ENCODE assay signal across 23 cellular contexts in the genomic region with DNA sequence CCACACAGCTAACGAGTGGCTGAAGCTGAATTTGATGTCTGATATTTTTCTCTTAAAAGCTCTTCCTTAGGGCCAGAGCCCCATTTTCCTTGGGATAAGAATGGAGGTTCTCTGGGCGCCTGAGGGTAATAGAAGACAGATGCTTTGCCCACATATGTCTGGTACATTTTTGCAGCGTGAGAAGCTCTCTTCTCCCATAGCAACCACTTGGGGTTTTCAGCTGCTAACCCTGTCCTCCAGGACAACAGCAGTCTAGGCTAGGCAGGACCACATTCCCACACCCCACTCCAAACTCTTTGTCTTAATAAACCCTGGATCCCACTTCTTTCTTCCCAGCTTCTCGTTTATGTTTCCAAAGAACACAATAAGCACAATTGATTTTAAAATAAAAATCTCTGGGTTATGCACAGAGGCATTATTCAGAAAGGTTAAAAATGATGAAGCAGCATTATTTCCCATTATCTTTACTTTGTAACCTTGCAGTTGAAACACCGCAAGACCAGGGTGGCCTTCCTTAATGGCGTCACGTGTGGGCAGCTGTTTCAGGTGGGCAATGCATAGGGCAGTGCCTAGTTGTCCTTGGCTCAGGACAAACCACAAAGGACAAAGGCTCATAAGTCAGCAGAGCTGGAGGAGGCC. TPM values are rescaled to one million over a fixed set of nuclear protein-coding genes. Genes with fewer than 3 reads are reported as not detected.
"Had no signal": no experiment of that assay in that cellular context is flagged by ENCODE, and none has a peak within 500 bp of the region (broad histone marks: within the 10 kb centered on the region; RNA-seq: fewer than 3 reads in every experiment).

No MANE protein-coding gene starts in this region.

- H3K27ac ChIP-seq: coronary artery, foreskin keratinocyte, thyroid gland, upper lobe of right lung had no signal

- H3K27me3 ChIP-seq: foreskin keratinocyte, thyroid gland, upper lobe of right lung had no signal

- H3K36me3 ChIP-seq: thyroid gland, upper lobe of right lung had no signal

- ATAC-seq: activated T-cell treated with anti-CD3 and anti-CD28 coated beads, Interleukin-2, amount 50 U/mL, for 72 hours; foreskin keratinocyte; naive thymus-derived CD8-positive, alpha-beta T cell; stimulated activated naive CD8-positive, alpha-beta T cell treated with anti-CD3 and anti-CD28 coated beads, Interleukin-15, Interleukin-2, amounts not matched to agents 100 U/mL and 50 U/mL, for 24 hours; upper lobe of right lung had no signal

- H3K4me3 ChIP-seq: coronary artery, lung, thyroid gland, upper lobe of right lung had no signal

- H3K9me3 ChIP-seq: thyroid gland, upper lobe of right lung had no signal

- H3K4me1 ChIP-seq: foreskin keratinocyte, thyroid gland, upper lobe of right lung had no signal

- DNase-seq: activated B cell treated with CpG ODN at 0.5 μM for 24 hours; activated CD4-positive, alpha-beta memory T cell treated with anti-CD3 and anti-CD28 coated beads for 36 hours; activated CD4-positive, alpha-beta T cell treated with anti-CD3 and anti-CD28 coated beads for 4 hours; activated effector memory CD4-positive, alpha-beta T cell treated with anti-CD3 and anti-CD28 coated beads, Interleukin-2, amount 50 U/mL, for 16 hours; activated naive CD4-positive, alpha-beta T cell treated with anti-CD3 and anti-CD28 coated beads, Interleukin-2, amount 10 ng/mL, durations not matched to agents 7 days and 5 days; activated T-cell treated with anti-CD3 and anti-CD28 coated beads, Interleukin-2, amount 50 U/mL, for 72 hours; cerebellar nuclear complex; effector CD4-positive, alpha-beta T cell; foreskin keratinocyte; kidney; naive thymus-derived CD8-positive, alpha-beta T cell; retina; stimulated activated CD4-positive, alpha-beta T cell treated with anti-CD3 and anti-CD28 coated beads, Interleukin-4, amount 100 ng/mL, for 4 hours; stimulated activated naive CD8-positive, alpha-beta T cell treated with anti-CD3 and anti-CD28 coated beads, Interleukin-15, Interleukin-2, amounts not matched to agents 100 U/mL and 50 U/mL, for 24 hours; T1000; thyroid gland; upper lobe of right lung had no signal

RNA-seq across cellular contexts. Expression of a gene that starts 56.5 kb away (rescaled TPM):
- total RNA-seq: activated B cell treated with CpG ODN at 0.5 μM for 24 hours; epithelial cell of proximal tubule; fibroblast of lung; foreskin keratinocyte; naive thymus-derived CD8-positive, alpha-beta T cell; osteocyte; progenitor cell of endocrine pancreas had no signal
